ENCODE assay signal across 1 cellular context in the genomic region with DNA sequence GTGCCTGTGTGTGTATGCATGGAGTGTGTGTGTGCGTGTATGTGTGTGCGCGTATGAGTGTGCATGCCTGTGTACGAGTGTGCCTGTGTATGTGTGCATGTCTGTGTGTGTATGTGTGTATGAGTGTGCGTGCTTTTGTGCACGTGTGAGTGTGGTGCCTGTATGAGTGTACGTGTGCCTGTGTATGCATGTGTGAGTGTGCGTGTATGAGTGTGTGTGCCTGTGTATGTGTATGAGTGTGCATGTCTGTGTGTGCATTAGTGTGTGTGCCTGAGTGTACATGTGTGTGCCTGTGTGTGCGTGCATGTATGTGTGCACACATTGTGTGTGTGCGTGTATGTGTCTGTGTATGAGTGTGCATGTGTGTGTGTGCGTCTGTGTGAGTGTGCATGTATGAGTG.
A peak's percentile ranks its signal among the peaks of the same experiment; 100 is the strongest.
TF ChIP-seq lines count a peak whose summit lies in the region.

No MANE protein-coding gene starts in this region.

TF ChIP-seq in HEK293, 187 proteins besides CTCF, POLR2A, EP300 and RAD21 (continued from another document):
- TF ChIP-seq, protein P1, sequence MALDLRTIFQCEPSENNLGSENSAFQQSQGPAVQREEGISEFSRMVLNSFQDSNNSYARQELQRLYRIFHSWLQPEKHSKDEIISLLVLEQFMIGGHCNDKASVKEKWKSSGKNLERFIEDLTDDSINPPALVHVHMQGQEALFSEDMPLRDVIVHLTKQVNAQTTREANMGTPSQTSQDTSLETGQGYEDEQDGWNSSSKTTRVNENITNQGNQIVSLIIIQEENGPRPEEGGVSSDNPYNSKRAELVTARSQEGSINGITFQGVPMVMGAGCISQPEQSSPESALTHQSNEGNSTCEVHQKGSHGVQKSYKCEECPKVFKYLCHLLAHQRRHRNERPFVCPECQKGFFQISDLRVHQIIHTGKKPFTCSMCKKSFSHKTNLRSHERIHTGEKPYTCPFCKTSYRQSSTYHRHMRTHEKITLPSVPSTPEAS (tag by site-specific recombination; IDR thresholded peaks at IDR 0.05), result peak; percentile 99
